In the genomic region with DNA sequence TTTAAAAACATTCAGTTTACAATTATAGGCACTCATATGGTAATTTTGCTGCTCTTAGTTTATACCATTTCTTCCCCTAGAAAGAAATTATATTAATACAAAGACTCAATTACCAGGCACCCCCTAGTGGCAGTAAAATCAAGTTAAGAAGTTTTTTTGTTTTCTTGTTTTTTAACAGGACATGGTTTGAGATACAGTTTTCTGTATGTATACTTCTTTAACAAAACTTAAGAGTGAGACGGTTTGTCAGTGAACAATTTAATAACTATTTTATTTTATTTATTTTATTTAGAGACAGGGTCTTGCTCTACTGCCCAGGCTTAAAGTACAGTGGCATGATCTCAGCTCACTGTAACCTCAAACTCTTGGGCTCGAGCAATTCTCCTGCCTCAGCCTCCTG, we compare ENCODE assay signal across 7 cellular contexts.
DNase-seq lines count a peak whose midpoint lies in the region; ATAC-seq and TF ChIP-seq lines count a peak whose summit lies in the region.

No MANE protein-coding gene starts in this region.

- peaks cover 8% of the 10 kb centered on the region for H3K36me3 Mint-ChIP-seq in activated CD4-positive, alpha-beta T cell treated with anti-CD3 and anti-CD28 coated beads for 36 hours (ENCODE audit: low read depth)

- H3K9me3 Mint-ChIP-seq in activated CD4-positive, alpha-beta T cell treated with anti-CD3 and anti-CD28 coated beads for 36 hours (ENCODE audit: low read depth) = no peaks in the 10 kb centered on the region

- no peak overlapping the region for H3K27ac ChIP-seq in parathyroid adenoma

- intact Hi-C loops in activated CD4-positive, alpha-beta T cell treated with anti-CD3 and anti-CD28 coated beads for 36 hours (cut with DNase I, micrococcal nuclease) = loop anchor here in 1 of 2 experiments (1.0 kb wide), 1 partner anchor 367 kb away; no protein-coding TSS in a partner anchor

- no peak overlapping the region for H3K27ac Mint-ChIP-seq in activated CD4-positive, alpha-beta T cell treated with anti-CD3 and anti-CD28 coated beads for 36 hours

- POLR2A ChIA-PET in activated CD4-positive, alpha-beta T cell treated with anti-CD3 and anti-CD28 coated beads for 36 hours (lab: Charles Lee) = no interaction called here

- CTCF ChIA-PET in activated CD4-positive, alpha-beta T cell treated with anti-CD3 and anti-CD28 coated beads for 36 hours (lab: Charles Lee) = interaction anchor here (1.1 to 1.7 kb wide), 2 partner anchors 8 to 10 kb away, joined by 3 to 4 read pairs; no protein-coding TSS in a partner anchor

- DNase-seq in GM10266 (ENCODE audit: extremely low spot score) = no peak
- DNase-seq in NCI-H146 (lab: John Stamatoyannopoulos, UW) = peak; percentile 19
- peak; percentile 23 to 44 for DNase-seq in dermis microvascular lymphatic vessel endothelial cell (ENCODE audit: low read depth in 2 of 2)
- DNase-seq in activated CD8-positive, alpha-beta memory T cell treated with anti-CD3 and anti-CD28 coated beads for 24 hours = no peak
- no peak for DNase-seq in activated CD4-positive, alpha-beta T cell treated with anti-CD3 and anti-CD28 coated beads for 36 hours

- H3K4me1 ChIP-seq in parathyroid adenoma = no peaks in the 10 kb centered on the region

- peaks cover 2% of the 10 kb centered on the region for H3K4me1 Mint-ChIP-seq in activated CD4-positive, alpha-beta T cell treated with anti-CD3 and anti-CD28 coated beads for 36 hours

- no peak overlapping the region for H2AFZ ChIP-seq in parathyroid adenoma

- no peaks in the 10 kb centered on the region for H3K27me3 ChIP-seq in parathyroid adenoma (ENCODE audit: control insufficient read depth, insufficient read depth, low read length)

- H3K9me3 ChIP-seq in parathyroid adenoma (ENCODE audit: control insufficient read depth, low read length) = no peaks in the 10 kb centered on the region

- ATAC-seq in activated CD4-positive, alpha-beta T cell treated with anti-CD3 and anti-CD28 coated beads for 36 hours = no peak
- no peak for ATAC-seq in GM18868 (IDR thresholded peaks at IDR 0.05; ENCODE audit: unreplicated experiment)

- H3K79me2 ChIP-seq in parathyroid adenoma = no peaks in the 10 kb centered on the region

- H3K36me3 ChIP-seq in parathyroid adenoma (ENCODE audit: control insufficient read depth, insufficient read depth, low read length) = no peaks in the 10 kb centered on the region

- H3K4me3 ChIP-seq in parathyroid adenoma (ENCODE audit: low read depth, low read length) = no peak overlapping the region

- no peak overlapping the region for H3K4me3 Mint-ChIP-seq in activated CD4-positive, alpha-beta T cell treated with anti-CD3 and anti-CD28 coated beads for 36 hours

- H3K9ac ChIP-seq in parathyroid adenoma = no peak overlapping the region

- TF ChIP-seq CTCF in GM10266 (IDR thresholded peaks at IDR 0.05; ENCODE audit: control insufficient read depth, insufficient read depth, low read depth, missing control alignments) (peak; percentile 18), parathyroid adenoma (IDR thresholded peaks at IDR 0.05) (peak; percentile 26)

- H3K4me2 ChIP-seq in parathyroid adenoma (ENCODE audit: low read length) = no peak overlapping the region

- no peaks in the 10 kb centered on the region for H3K27me3 Mint-ChIP-seq in activated CD4-positive, alpha-beta T cell treated with anti-CD3 and anti-CD28 coated beads for 36 hours

Comparison
In these comparisons a context has a peak if more than half of its experiments do, and no peak if none do; other contexts are left out.
1. DNase-seq: peak in NCI-H146 (single experiment) and dermis microvascular lymphatic vessel endothelial cell (2 of 2); none in GM10266 (single experiment), activated CD8-positive, alpha-beta memory T cell treated with anti-CD3 and anti-CD28 coated beads for 24 hours (single experiment) and activated CD4-positive, alpha-beta T cell treated with anti-CD3 and anti-CD28 coated beads for 36 hours (single experiment).